16 cellular contexts compared by ENCODE assay signal in the genomic region with DNA sequence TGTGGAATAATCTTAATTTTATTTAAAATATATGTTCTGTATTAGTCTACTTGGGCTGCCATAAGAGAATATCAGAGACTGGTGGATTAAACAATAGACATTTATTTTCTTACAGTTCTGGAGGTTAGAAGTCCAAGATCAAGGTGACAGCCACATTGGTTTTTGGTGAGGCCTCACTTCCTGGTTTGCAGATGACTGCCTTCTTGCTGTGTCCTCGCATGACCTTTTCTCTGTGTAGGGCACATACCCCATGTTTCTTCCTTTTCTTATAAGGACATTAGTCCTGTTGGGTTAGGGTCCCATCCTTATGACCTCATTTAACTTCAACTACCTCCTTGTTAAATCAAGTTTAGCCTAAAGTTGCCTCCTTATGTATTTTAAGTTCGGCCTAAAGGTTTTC.
"Had no signal": no experiment of that assay in that cellular context is flagged by ENCODE, and none has a peak within 500 bp of the region (broad histone marks: within the 10 kb centered on the region; RNA-seq: fewer than 3 reads in every experiment).

No MANE protein-coding gene starts in this region.

- H3K4me2 ChIP-seq: hepatocyte had no signal

- H3K4me1 Mint-ChIP-seq: activated CD4-positive, alpha-beta memory T cell treated with anti-CD3 and anti-CD28 coated beads, Interleukin-2, amount 10 ng/mL, durations not matched to agents 7 days and 5 days; activated CD4-positive, alpha-beta T cell treated with anti-CD3 and anti-CD28 coated beads for 36 hours; naive B cell; stimulated activated memory B cell treated with anti-CD40 and anti-IgM and Interleukin-4, amounts not matched to agents 10 μg/mL and 1 μg/mL and 100 μg/mL, for 72 hours had no signal

- H3K36me3 ChIP-seq: colonic mucosa, neutrophil, tibial nerve, vagina, WERI-Rb-1 had no signal

- H3K27me3 ChIP-seq: colonic mucosa, hepatocyte, neutrophil, tibial nerve, vagina had no signal

- H3K4me1 ChIP-seq: colonic mucosa, vagina had no signal

- DNase-seq: activated CD4-positive, alpha-beta memory T cell treated with anti-CD3 and anti-CD28 coated beads, Interleukin-2, amount 10 ng/mL, durations not matched to agents 7 days and 5 days; activated CD4-positive, alpha-beta T cell treated with anti-CD3 and anti-CD28 coated beads for 36 hours; activated naive CD4-positive, alpha-beta T cell; caudate nucleus; colonic mucosa; naive B cell; right cardiac atrium; stimulated activated CD4-positive, alpha-beta T cell treated with anti-CD3 and anti-CD28 coated beads, Interleukin-1b, Interleukin-23, amount 100 ng/mL, for 48 hours; WERI-Rb-1 had no signal

- H3K9me3 ChIP-seq: colonic mucosa, neutrophil, tibial nerve, vagina had no signal

- H3K27me3 Mint-ChIP-seq: activated CD4-positive, alpha-beta memory T cell treated with anti-CD3 and anti-CD28 coated beads, Interleukin-2, amount 10 ng/mL, durations not matched to agents 7 days and 5 days; activated CD4-positive, alpha-beta T cell treated with anti-CD3 and anti-CD28 coated beads for 36 hours; naive B cell; stimulated activated memory B cell treated with anti-CD40 and anti-IgM and Interleukin-4, amounts not matched to agents 10 μg/mL and 1 μg/mL and 100 μg/mL, for 72 hours had no signal

- H2AFZ ChIP-seq: hepatocyte had no signal

- H3K27ac Mint-ChIP-seq: activated CD4-positive, alpha-beta memory T cell treated with anti-CD3 and anti-CD28 coated beads, Interleukin-2, amount 10 ng/mL, durations not matched to agents 7 days and 5 days; activated CD4-positive, alpha-beta T cell treated with anti-CD3 and anti-CD28 coated beads for 36 hours; activated T-helper 1 cell treated with anti-CD3 and anti-CD28 coated beads, Interleukin-12 subunit alpha, Interleukin-12 subunit beta, Interleukin-2, Interleukin-4 antibody, amounts not matched to agents 30 ng/mL and 10 ng/mL and 1 ng/mL, durations not matched to agents 14 hours and 24 hours and 36 hours; mesothelial cell of epicardium; naive B cell; stimulated activated memory B cell treated with anti-CD40 and anti-IgM and Interleukin-4, amounts not matched to agents 10 μg/mL and 1 μg/mL and 100 μg/mL, for 72 hours had no signal

- H3K4me3 Mint-ChIP-seq: activated CD4-positive, alpha-beta memory T cell treated with anti-CD3 and anti-CD28 coated beads, Interleukin-2, amount 10 ng/mL, durations not matched to agents 7 days and 5 days; activated CD4-positive, alpha-beta T cell treated with anti-CD3 and anti-CD28 coated beads for 36 hours; activated T-helper 1 cell treated with anti-CD3 and anti-CD28 coated beads, Interleukin-12 subunit alpha, Interleukin-12 subunit beta, Interleukin-2, Interleukin-4 antibody, amounts not matched to agents 30 ng/mL and 10 ng/mL and 1 ng/mL, durations not matched to agents 14 hours and 24 hours and 36 hours; mesothelial cell of epicardium; naive B cell; stimulated activated memory B cell treated with anti-CD40 and anti-IgM and Interleukin-4, amounts not matched to agents 10 μg/mL and 1 μg/mL and 100 μg/mL, for 72 hours had no signal

- H3K36me3 Mint-ChIP-seq: stimulated activated memory B cell treated with anti-CD40 and anti-IgM and Interleukin-4, amounts not matched to agents 10 μg/mL and 1 μg/mL and 100 μg/mL, for 72 hours had no signal

- H3K27ac ChIP-seq: colonic mucosa, hepatocyte, neutrophil, tibial nerve, vagina, WERI-Rb-1 had no signal

- H3K79me2 ChIP-seq: hepatocyte had no signal

- H3K9me3 Mint-ChIP-seq: activated CD4-positive, alpha-beta memory T cell treated with anti-CD3 and anti-CD28 coated beads, Interleukin-2, amount 10 ng/mL, durations not matched to agents 7 days and 5 days had no signal

- H3K4me3 ChIP-seq: colonic mucosa, hepatocyte, tibial nerve, vagina had no signal
